ENCODE assay signal across 14 cellular contexts in genomic region chr12:28536088-28536487, GRCh38.
A peak's percentile ranks its signal among the peaks of the same experiment; 100 is the strongest.
DNase-seq lines count a peak whose midpoint lies in the region; ATAC-seq and TF ChIP-seq lines count a peak whose summit lies in the region.
"Had no signal": no experiment of that assay in that cellular context is flagged by ENCODE, and none has a peak within 500 bp of the region (broad histone marks: within the 10 kb centered on the region; RNA-seq: fewer than 3 reads in every experiment).

No MANE protein-coding gene starts in this region.

- 48 to 51% methylated on average over 2 of the region's 2 CpGs for WGBS in tibial nerve, 2 donors

- peaks cover 5% of the 10 kb centered on the region for H3K36me3 Mint-ChIP-seq in HFFc6 (ENCODE audit: low read depth)

- POLR2A ChIA-PET in AG04449 (lab: Yijun Ruan, JAX): interaction anchor here (0.7 kb wide), 3 partner anchors 13 to 82 kb away, joined by 3 to 4 read pairs (median 3); no protein-coding TSS in a partner anchor
- POLR2A ChIA-PET in GM10248 (lab: Yijun Ruan, JAX): no interaction called here

- H3K4me1 Mint-ChIP-seq in HFFc6 (ENCODE audit: low read depth): peaks cover 49% of the 10 kb centered on the region

- peak overlapping the region; percentile 75 for H3K27ac Mint-ChIP-seq in HFFc6
- H3K27ac Mint-ChIP-seq: CD4-positive, CD25-positive, alpha-beta regulatory T cell; T-helper 1 cell treated with Interleukin-12 subunit alpha and Interleukin-12 subunit beta and Interleukin-4 antibody, amounts not matched to agents 30 μg/mL and 1 μg/mL, for 36 hours had no signal

- no peak for TF ChIP-seq POLR2A in tibial nerve (IDR thresholded peaks at IDR 0.05)

- H3K4me3 Mint-ChIP-seq in HFFc6: peak overlapping the region; percentile 35
- H3K4me3 Mint-ChIP-seq: CD4-positive, CD25-positive, alpha-beta regulatory T cell; T-helper 1 cell treated with Interleukin-12 subunit alpha and Interleukin-12 subunit beta and Interleukin-4 antibody, amounts not matched to agents 30 μg/mL and 1 μg/mL, for 36 hours had no signal

- peaks cover 4% of the 10 kb centered on the region for H3K9me3 Mint-ChIP-seq in HFFc6

- DNase-seq in AG04449 (ENCODE audit: low read depth, low spot score) (peak; percentile 33), HFFc6 (peak; percentile 66), fibroblast of the aortic adventitia (ENCODE audit: low read depth) (peak; percentile 87), SHP77 treated with DMSO at 0.1 percent for 48 hours (lab: John Stamatoyannopoulos, UW) (no peak), GM10248 (ENCODE audit: extremely low spot score) (no peak), tibial nerve (ENCODE audit: low spot score in 2 of 2) (no peak)
- DNase-seq: CD4-positive, CD25-positive, alpha-beta regulatory T cell; NK-92 treated with Interleukin-12 subunit alpha and Interleukin-12 subunit beta, amount 100 ng/mL, for 24 hours; stimulated activated CD4-positive, alpha-beta T cell treated with anti-CD3 and anti-CD28 coated beads, Interleukin-12 subunit alpha, Interleukin-12 subunit beta, amount 100 ng/mL, for 4 hours had no signal

- no peaks in the 10 kb centered on the region for H3K27me3 Mint-ChIP-seq in HFFc6 (ENCODE audit: insufficient read depth)
- H3K27me3 Mint-ChIP-seq: CD4-positive, CD25-positive, alpha-beta regulatory T cell had no signal

- no peaks in the 10 kb centered on the region for H3K9me3 ChIP-seq in tibial nerve
- H3K9me3 ChIP-seq: vagina had no signal

- peaks cover 0 to 12% (median 0%) of the 10 kb centered on the region in 4 donors for H3K4me1 ChIP-seq in tibial nerve

- no peak for TF ChIP-seq EP300 in tibial nerve (IDR thresholded peaks at IDR 0.05)

- no peaks in the 10 kb centered on the region for H3K36me3 ChIP-seq in tibial nerve
- H3K36me3 ChIP-seq: vagina had no signal

- H3K27me3 ChIP-seq in tibial nerve: no peaks in the 10 kb centered on the region
- H3K27me3 ChIP-seq: vagina had no signal

- TF ChIP-seq CTCF in AG04449 (IDR thresholded peaks at IDR 0.05; ENCODE audit: insufficient read depth, low read length, missing control alignments) (no peak), HFFc6 (IDR thresholded peaks at IDR 0.05) (peak; percentile 40), fibroblast of the aortic adventitia (IDR thresholded peaks at IDR 0.05; ENCODE audit: insufficient read depth, low read length) (peak; percentile 35), GM10248 (IDR thresholded peaks at IDR 0.05; ENCODE audit: control extremely low read depth, extremely low read depth, low read depth, missing control alignments) (no peak), tibial nerve (IDR thresholded peaks at IDR 0.05) (no peak)

- peak overlapping the region in 1 of 4 donors; percentile 15 for H3K27ac ChIP-seq in tibial nerve
- H3K27ac ChIP-seq: epithelial cell of prostate, vagina had no signal

- CTCF ChIA-PET in AG04449 (lab: Yijun Ruan, JAX) (interaction anchor here (1.6 kb wide), 1 partner anchor 9 kb away, joined by 3 read pairs; no protein-coding TSS in a partner anchor), GM10248 (lab: Yijun Ruan, JAX) (no interaction called here)

- ATAC-seq in SK-N-SH treated with all-trans-retinoic acid at 6 μM for 48 hours (peak; percentile 67), HG03565 (IDR thresholded peaks at IDR 0.05; ENCODE audit: unreplicated experiment) (no peak)

- H3K4me3 ChIP-seq in AG04449 (ENCODE audit: low read depth, low read length) (no peak overlapping the region), fibroblast of the aortic adventitia (ENCODE audit: low read depth, low read length) (no peak overlapping the region), tibial nerve (no peak overlapping the region)
- H3K4me3 ChIP-seq: vagina had no signal

TF ChIP-seq in SK-N-SH treated with all-trans-retinoic acid at 6 μM for 48 hours, 23 proteins besides CTCF, POLR2A, EP300 and RAD21:
- TF ChIP-seq SNAI2 (CRISPR knock-in tag; IDR thresholded peaks at IDR 0.05) (no peak), ISL1 (CRISPR knock-in tag; IDR thresholded peaks at IDR 0.05) (peak; percentile 19; the same call in 1 of the 2 replicates)

Comparison
In these comparisons a context has a peak if more than half of its experiments do, and no peak if none do; other contexts are left out.
1. DNase-seq: peak in AG04449 (single experiment), HFFc6 (single experiment) and fibroblast of the aortic adventitia (single experiment); none in SHP77 treated with DMSO at 0.1 percent for 48 hours (single experiment), GM10248 (single experiment) and tibial nerve (0 of 2).
2. CTCF ChIP-seq: peak in HFFc6 (single experiment) and fibroblast of the aortic adventitia (single experiment); none in AG04449 (single experiment), GM10248 (single experiment) and tibial nerve (0 of 5).